28 cellular contexts compared by ENCODE assay signal in the genomic region with DNA sequence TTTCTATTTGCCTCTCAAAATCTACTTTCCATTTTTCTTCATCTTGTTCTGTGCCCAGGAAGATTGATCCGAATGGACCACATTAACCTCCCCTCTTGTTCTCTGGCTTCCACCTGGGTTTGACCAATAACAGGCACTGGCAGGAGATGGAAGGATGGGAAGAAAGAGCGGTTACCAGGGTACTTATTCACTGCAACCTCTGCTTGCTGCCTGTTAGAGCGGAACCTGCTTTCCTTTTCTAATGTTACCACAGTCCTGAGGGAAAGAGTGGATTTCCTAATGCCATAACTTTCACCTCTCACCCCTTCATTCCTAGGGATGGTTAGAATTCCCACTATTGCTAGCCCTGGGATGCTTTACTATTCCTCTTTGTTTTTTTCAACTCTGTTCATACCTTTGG.
"Had no signal": no experiment of that assay in that cellular context is flagged by ENCODE, and none has a peak within 500 bp of the region (broad histone marks: within the 10 kb centered on the region; RNA-seq: fewer than 3 reads in every experiment).

No MANE protein-coding gene starts in this region.

- H3K36me3 ChIP-seq: brain microvascular endothelial cell had no signal

- H3K9me3 Mint-ChIP-seq: activated CD4-positive, alpha-beta memory T cell treated with anti-CD3 and anti-CD28 coated beads, Interleukin-2, amount 10 ng/mL, durations not matched to agents 7 days and 5 days; activated CD4-positive, alpha-beta T cell treated with anti-CD3 and anti-CD28 coated beads, Interleukin-2, amount 10 ng/mL, durations not matched to agents 7 days and 5 days; activated naive CD4-positive, alpha-beta T cell treated with anti-CD3 and anti-CD28 coated beads, Interleukin-2, amount 10 ng/mL, durations not matched to agents 7 days and 5 days; activated naive CD4-positive, alpha-beta T cell treated with anti-CD3 and anti-CD28 coated beads, Interleukin-2, amount 50 U/mL, for 72 hours; activated naive CD8-positive, alpha-beta T cell treated with anti-CD3 and anti-CD28 coated beads, Interleukin-2, amount 10 ng/mL, durations not matched to agents 7 days and 5 days; activated T-cell treated with anti-CD3 and anti-CD28 coated beads, Interleukin-2, amount 50 U/mL, for 24 hours; activated T-cell treated with anti-CD3 and anti-CD28 coated beads, Interleukin-2, amount 50 U/mL, for 72 hours; central memory CD8-positive, alpha-beta T cell had no signal

- H3K27me3 ChIP-seq: brain microvascular endothelial cell, esophagus squamous epithelium, gastroesophageal sphincter had no signal

- FAIRE-seq: astrocyte, bronchial epithelial cell, colon, endothelial cell of umbilical vein had no signal

- H3K27ac Mint-ChIP-seq: activated CD4-positive, alpha-beta memory T cell treated with anti-CD3 and anti-CD28 coated beads, Interleukin-2, amount 10 ng/mL, durations not matched to agents 7 days and 5 days; activated CD4-positive, alpha-beta T cell treated with anti-CD3 and anti-CD28 coated beads, Interleukin-2, amount 10 ng/mL, durations not matched to agents 7 days and 5 days; activated naive CD4-positive, alpha-beta T cell treated with anti-CD3 and anti-CD28 coated beads, Interleukin-2, amount 10 ng/mL, durations not matched to agents 7 days and 5 days; activated naive CD8-positive, alpha-beta T cell treated with anti-CD3 and anti-CD28 coated beads, Interleukin-2, amount 10 ng/mL, durations not matched to agents 7 days and 5 days; activated T-cell treated with anti-CD3 and anti-CD28 coated beads, Interleukin-2, amount 50 U/mL, for 24 hours; activated T-cell treated with anti-CD3 and anti-CD28 coated beads, Interleukin-2, amount 50 U/mL, for 72 hours had no signal

- H3K4me1 ChIP-seq: esophagus squamous epithelium, gastroesophageal sphincter had no signal

- H3K9me3 ChIP-seq: esophagus squamous epithelium, gastroesophageal sphincter had no signal

- H3K4me3 ChIP-seq: esophagus squamous epithelium, gastroesophageal sphincter had no signal

- ATAC-seq: activated T-cell treated with anti-CD3 and anti-CD28 coated beads, Interleukin-2, amount 50 U/mL, for 72 hours; gastroesophageal sphincter had no signal

- H3K36me3 Mint-ChIP-seq: activated naive CD4-positive, alpha-beta T cell treated with anti-CD3 and anti-CD28 coated beads, Interleukin-2, amount 10 ng/mL, durations not matched to agents 7 days and 5 days had no signal

- H3K27me3 Mint-ChIP-seq: activated CD4-positive, alpha-beta memory T cell treated with anti-CD3 and anti-CD28 coated beads, Interleukin-2, amount 10 ng/mL, durations not matched to agents 7 days and 5 days; activated CD4-positive, alpha-beta T cell treated with anti-CD3 and anti-CD28 coated beads, Interleukin-2, amount 10 ng/mL, durations not matched to agents 7 days and 5 days; activated naive CD4-positive, alpha-beta T cell treated with anti-CD3 and anti-CD28 coated beads, Interleukin-2, amount 10 ng/mL, durations not matched to agents 7 days and 5 days; activated naive CD8-positive, alpha-beta T cell treated with anti-CD3 and anti-CD28 coated beads, Interleukin-2, amount 10 ng/mL, durations not matched to agents 7 days and 5 days; activated T-cell treated with anti-CD3 and anti-CD28 coated beads, Interleukin-2, amount 50 U/mL, for 24 hours; central memory CD8-positive, alpha-beta T cell had no signal

- DNase-seq: activated CD4-positive, alpha-beta memory T cell treated with anti-CD3 and anti-CD28 coated beads, Interleukin-2, amount 10 ng/mL, durations not matched to agents 7 days and 5 days; activated CD4-positive, alpha-beta T cell treated with anti-CD3 and anti-CD28 coated beads for 1 hour; activated CD4-positive, alpha-beta T cell treated with anti-CD3 and anti-CD28 coated beads for 4 hours; activated CD4-positive, alpha-beta T cell treated with anti-CD3 and anti-CD28 coated beads, Interleukin-2, amount 10 ng/mL, durations not matched to agents 7 days and 5 days; activated CD4-positive, alpha-beta T cell treated with anti-CD3 and anti-CD28 coated beads, Interleukin-2, amount 50 U/mL, for 4 hours; activated CD8-positive, alpha-beta memory T cell treated with anti-CD3 and anti-CD28 coated beads, Interleukin-2, amount 50 U/mL, for 48 hours; activated gamma-delta T cell; activated naive CD4-positive, alpha-beta T cell; activated naive CD4-positive, alpha-beta T cell treated with anti-CD3 and anti-CD28 coated beads, Interleukin-2, amount 10 ng/mL, durations not matched to agents 7 days and 5 days; activated naive CD8-positive, alpha-beta T cell treated with anti-CD3 and anti-CD28 coated beads, Interleukin-2, amount 10 ng/mL, durations not matched to agents 7 days and 5 days; activated T-cell treated with anti-CD3 and anti-CD28 coated beads for 4 hours; activated T-cell treated with anti-CD3 and anti-CD28 coated beads, Interleukin-2, amount 50 U/mL, for 24 hours; activated T-cell treated with anti-CD3 and anti-CD28 coated beads, Interleukin-2, amount 50 U/mL, for 72 hours; anterior cingulate cortex; brain microvascular endothelial cell; cortex of kidney; effector CD8-positive, alpha-beta T cell; esophagus squamous epithelium; foreskin melanocyte; T-helper 2 cell had no signal

- H3K4me3 Mint-ChIP-seq: activated CD4-positive, alpha-beta memory T cell treated with anti-CD3 and anti-CD28 coated beads, Interleukin-2, amount 10 ng/mL, durations not matched to agents 7 days and 5 days; activated CD4-positive, alpha-beta T cell treated with anti-CD3 and anti-CD28 coated beads, Interleukin-2, amount 10 ng/mL, durations not matched to agents 7 days and 5 days; activated naive CD4-positive, alpha-beta T cell treated with anti-CD3 and anti-CD28 coated beads, Interleukin-2, amount 10 ng/mL, durations not matched to agents 7 days and 5 days; activated naive CD8-positive, alpha-beta T cell treated with anti-CD3 and anti-CD28 coated beads, Interleukin-2, amount 10 ng/mL, durations not matched to agents 7 days and 5 days; activated T-cell treated with anti-CD3 and anti-CD28 coated beads, Interleukin-2, amount 50 U/mL, for 24 hours; activated T-cell treated with anti-CD3 and anti-CD28 coated beads, Interleukin-2, amount 50 U/mL, for 72 hours; central memory CD8-positive, alpha-beta T cell had no signal

- H3K4me1 Mint-ChIP-seq: activated CD4-positive, alpha-beta memory T cell treated with anti-CD3 and anti-CD28 coated beads, Interleukin-2, amount 10 ng/mL, durations not matched to agents 7 days and 5 days; activated CD4-positive, alpha-beta T cell treated with anti-CD3 and anti-CD28 coated beads, Interleukin-2, amount 10 ng/mL, durations not matched to agents 7 days and 5 days; activated naive CD4-positive, alpha-beta T cell treated with anti-CD3 and anti-CD28 coated beads, Interleukin-2, amount 10 ng/mL, durations not matched to agents 7 days and 5 days; activated naive CD8-positive, alpha-beta T cell treated with anti-CD3 and anti-CD28 coated beads, Interleukin-2, amount 10 ng/mL, durations not matched to agents 7 days and 5 days; central memory CD8-positive, alpha-beta T cell had no signal

- H3K27ac ChIP-seq: brain microvascular endothelial cell, epithelial cell of prostate, esophagus squamous epithelium, gastroesophageal sphincter had no signal
